In genomic region chr17:80290199-80290598, GRCh38 we compare ENCODE assay signal across 1 cellular context.
TF ChIP-seq lines count a peak whose summit lies in the region.

No MANE protein-coding gene starts in this region.

TF ChIP-seq in GM12878, 131 proteins besides CTCF, POLR2A, EP300 and RAD21:
- no peak for TF ChIP-seq EGR1 (IDR thresholded peaks at IDR 0.05; ENCODE audit: borderline replicate concordance in 1 of 2, low read depth in 2 of 2, low read length in 2 of 2)
- no peak for TF ChIP-seq MXI1 (IDR thresholded peaks at IDR 0.05; ENCODE audit: low read depth, low read length)
- no peak for TF ChIP-seq DPF2 (IDR thresholded peaks at IDR 0.05)
- TF ChIP-seq PBX3 (IDR thresholded peaks at IDR 0.05; ENCODE audit: insufficient replicate concordance, low read depth, low read length) = peak; percentile 70
- no peak for TF ChIP-seq USF1 (IDR thresholded peaks at IDR 0.05; ENCODE audit: borderline replicate concordance, extremely low read length, insufficient read depth, low read depth, low read length)
- TF ChIP-seq TCF3 (IDR thresholded peaks at IDR 0.05; ENCODE audit: borderline replicate concordance, insufficient read depth, low read depth, low read length) = peak; percentile 95
- TF ChIP-seq BCL3 (IDR thresholded peaks at IDR 0.05; ENCODE audit: borderline replicate concordance, insufficient read depth, low read depth, low read length, poor library complexity, severe bottlenecking) = peak; percentile 99
- TF ChIP-seq NFIC (IDR thresholded peaks at IDR 0.05; ENCODE audit: low read depth, low read length) = 0 out of 2 replicates have a peak, but pooled peaks have one; percentile 36
- TF ChIP-seq ZZZ3 (IDR thresholded peaks at IDR 0.05; ENCODE audit: control insufficient read depth, insufficient read length, low read depth) = no peak
